Comparison of ENCODE assay signal across 1 cellular context in the genomic region with DNA sequence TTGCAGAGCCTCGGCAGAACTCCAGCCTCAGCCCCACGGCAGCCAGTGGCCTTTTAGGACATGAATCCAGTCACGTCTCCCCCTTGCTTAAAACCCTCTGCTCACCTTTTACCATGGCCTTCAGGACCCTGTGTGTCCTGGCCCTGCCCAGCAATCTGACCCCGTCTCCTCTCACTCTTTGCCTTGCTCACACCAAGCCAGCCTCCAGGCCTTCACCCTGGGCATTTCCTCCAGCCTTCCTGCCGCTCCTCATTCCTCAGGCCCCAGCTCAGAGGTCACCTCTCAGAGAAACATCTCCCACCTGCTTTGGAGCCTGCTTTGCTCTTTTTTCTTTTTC.
TF ChIP-seq lines count a peak whose summit lies in the region.

No MANE protein-coding gene starts in this region.

TF ChIP-seq in SK-N-SH treated with all-trans-retinoic acid at 6 μM for 48 hours, 23 proteins besides CTCF, POLR2A, EP300 and RAD21 (continued from another document):
- TF ChIP-seq TSHZ2 (CRISPR knock-in tag; IDR thresholded peaks at IDR 0.05) = no peak
- TF ChIP-seq OSR1 (CRISPR knock-in tag; IDR thresholded peaks at IDR 0.05) = no peak
- no peak for TF ChIP-seq ARNTL (CRISPR knock-in tag; IDR thresholded peaks at IDR 0.05; ENCODE audit: borderline replicate concordance, low read depth)
- no peak for TF ChIP-seq CSDC2 (CRISPR knock-in tag; IDR thresholded peaks at IDR 0.05)
- TF ChIP-seq GLIS3 (CRISPR knock-in tag; IDR thresholded peaks at IDR 0.05) = no peak
- no peak for TF ChIP-seq ISL1 (CRISPR knock-in tag; IDR thresholded peaks at IDR 0.05)
- TF ChIP-seq PPARA (CRISPR knock-in tag; IDR thresholded peaks at IDR 0.05; ENCODE audit: borderline replicate concordance) = no peak
- no peak for TF ChIP-seq RARB (CRISPR knock-in tag; IDR thresholded peaks at IDR 0.05)
- TF ChIP-seq TCF4 (CRISPR knock-in tag; IDR thresholded peaks at IDR 0.05; ENCODE audit: borderline replicate concordance) = no peak
- TF ChIP-seq ZNF565 (CRISPR knock-in tag; conservative IDR thresholded peaks at IDR 0.05; ENCODE audit: low read depth) = no peak
- no peak for TF ChIP-seq ZNF70 (CRISPR knock-in tag; IDR thresholded peaks at IDR 0.05)
- TF ChIP-seq SNAI2 (CRISPR knock-in tag; IDR thresholded peaks at IDR 0.05) = no peak
- no peak for TF ChIP-seq ZC3H10 (CRISPR knock-in tag; IDR thresholded peaks at IDR 0.05)
- TF ChIP-seq CSRNP3 (CRISPR knock-in tag; IDR thresholded peaks at IDR 0.05) = no peak
- TF ChIP-seq ZFP3 (CRISPR knock-in tag; IDR thresholded peaks at IDR 0.05) = no peak
- TF ChIP-seq ESRRG (CRISPR knock-in tag; IDR thresholded peaks at IDR 0.05) = no peak
- no peak for TF ChIP-seq BACH2 (CRISPR knock-in tag; IDR thresholded peaks at IDR 0.05; ENCODE audit: borderline replicate concordance)
